In the genomic region with DNA sequence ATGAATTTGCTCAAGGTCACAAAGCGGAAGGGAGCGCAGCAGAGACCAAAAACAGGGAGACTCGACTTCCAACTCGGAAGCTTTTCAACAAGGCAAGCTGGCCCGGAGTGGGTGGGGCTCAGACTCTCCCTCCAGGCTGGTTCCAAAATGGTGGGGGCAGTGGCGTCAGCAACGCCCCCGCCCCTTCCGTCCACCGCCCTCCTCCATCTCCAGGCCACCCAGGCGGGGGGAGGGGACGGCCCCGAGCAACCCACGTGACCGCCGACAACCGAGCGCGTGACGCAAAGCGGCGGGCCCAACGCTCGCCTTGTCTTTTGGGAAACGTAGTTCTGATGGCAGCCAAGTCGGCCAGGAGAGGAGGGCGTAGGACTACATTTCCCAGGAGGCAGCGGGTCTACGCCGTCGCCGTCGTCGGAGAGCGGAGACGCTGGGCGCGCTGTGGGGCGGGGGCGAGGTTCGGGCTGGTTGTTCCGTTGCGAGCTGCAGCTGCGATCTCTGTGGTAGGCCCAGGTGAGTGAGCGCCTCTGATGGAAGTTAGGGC, we compare ENCODE assay signal across 1 cellular context.
TF ChIP-seq lines count a peak whose summit lies in the region.

THRAP3 (plus strand) TSS at position 448 of the 541 bp plus-strand sequence. CDS start 58,121 bp downstream, outside the sequence.

TF ChIP-seq in HepG2, 621 proteins besides CTCF, POLR2A, EP300 and RAD21 (continued from another document and continues in another):
- peak; percentile 22; the same call in 1 of the 2 replicates for TF ChIP-seq HES4 (CRISPR knock-in tag; IDR thresholded peaks at IDR 0.05; ENCODE audit: borderline replicate concordance)
- 0 out of 2 replicates have a peak, but pooled peaks have one; percentile 37 for TF ChIP-seq SNAPC4 (CRISPR knock-in tag; IDR thresholded peaks at IDR 0.05)
- TF ChIP-seq ZNF367 (CRISPR knock-in tag; IDR thresholded peaks at IDR 0.05; ENCODE audit: borderline replicate concordance): no peak
- TF ChIP-seq ZNF782 (CRISPR knock-in tag; IDR thresholded peaks at IDR 0.05; ENCODE audit: borderline replicate concordance): 0 out of 2 replicates have a peak, but pooled peaks have one; percentile 24
- TF ChIP-seq ZNF326 (CRISPR knock-in tag; IDR thresholded peaks at IDR 0.05; ENCODE audit: borderline replicate concordance): no peak
- TF ChIP-seq ZNF256 (CRISPR knock-in tag; conservative IDR thresholded peaks at IDR 0.05): no peak
- no peak for TF ChIP-seq ZNF619 (CRISPR knock-in tag; IDR thresholded peaks at IDR 0.05)
- TF ChIP-seq CCDC6 (CRISPR knock-in tag; IDR thresholded peaks at IDR 0.05): peak; percentile 85; the same call in 1 of the 2 replicates
- TF ChIP-seq ZNF362 (CRISPR knock-in tag; IDR thresholded peaks at IDR 0.05; ENCODE audit: borderline replicate concordance): peak; percentile 25; the same call in 1 of the 2 replicates
- peak; percentile 94 for TF ChIP-seq ZNF746 (CRISPR knock-in tag; IDR thresholded peaks at IDR 0.05)
- TF ChIP-seq REPIN1 (CRISPR knock-in tag; IDR thresholded peaks at IDR 0.05; ENCODE audit: borderline replicate concordance, low read depth): peak; percentile 96
- TF ChIP-seq KDM6A (CRISPR knock-in tag; IDR thresholded peaks at IDR 0.05; ENCODE audit: low read depth): 0 out of 2 replicates have a peak, but pooled peaks have one; percentile 14
- TF ChIP-seq ZBTB7B (CRISPR knock-in tag; IDR thresholded peaks at IDR 0.05): 0 out of 2 replicates have a peak, but pooled peaks have one; percentile 32
- peak; percentile 98 for TF ChIP-seq TARDBP (CRISPR knock-in tag; IDR thresholded peaks at IDR 0.05)
- peak; percentile 77 for TF ChIP-seq BORCS8-MEF2B (CRISPR knock-in tag; IDR thresholded peaks at IDR 0.05)
- no peak for TF ChIP-seq MAFF (IDR thresholded peaks at IDR 0.05; ENCODE audit: low read depth, low read length)
- TF ChIP-seq ATF7-NPFF (CRISPR knock-in tag; IDR thresholded peaks at IDR 0.05; ENCODE audit: low read depth): peak; percentile 21; the same call in 1 of the 2 replicates
- no peak for TF ChIP-seq NKX3-1 (CRISPR knock-in tag; IDR thresholded peaks at IDR 0.05)
- TF ChIP-seq ZFP37 (CRISPR knock-in tag; IDR thresholded peaks at IDR 0.05; ENCODE audit: borderline replicate concordance): no peak
- TF ChIP-seq ARNT (IDR thresholded peaks at IDR 0.05): no peak
- TF ChIP-seq ZNF329 (CRISPR knock-in tag; IDR thresholded peaks at IDR 0.05; ENCODE audit: low read depth): 0 out of 2 replicates have a peak, but pooled peaks have one; percentile 1
- no peak for TF ChIP-seq ZNF432 (CRISPR knock-in tag; IDR thresholded peaks at IDR 0.05; ENCODE audit: borderline replicate concordance)
- TF ChIP-seq ZNF883 (CRISPR knock-in tag; IDR thresholded peaks at IDR 0.05; ENCODE audit: not compliant biosample characterization): peak; percentile 34
- peak; percentile 80 for TF ChIP-seq ETV5 (CRISPR knock-in tag; IDR thresholded peaks at IDR 0.05; ENCODE audit: borderline replicate concordance)
- 0 out of 2 replicates have a peak, but pooled peaks have one; percentile 22 for TF ChIP-seq SOX13 (IDR thresholded peaks at IDR 0.05)
- TF ChIP-seq SOX13 (CRISPR knock-in tag; conservative IDR thresholded peaks at IDR 0.05 in 1 of 2, IDR thresholded peaks at IDR 0.05 in 1 of 2): peak in 1 of 2 experiments; percentile 64; a peak in 1 of 4 replicates
- 0 out of 2 replicates have a peak, but pooled peaks have one; percentile 3 for TF ChIP-seq ZNF607 (CRISPR knock-in tag; IDR thresholded peaks at IDR 0.05; ENCODE audit: borderline replicate concordance)
- TF ChIP-seq, protein P1, sequence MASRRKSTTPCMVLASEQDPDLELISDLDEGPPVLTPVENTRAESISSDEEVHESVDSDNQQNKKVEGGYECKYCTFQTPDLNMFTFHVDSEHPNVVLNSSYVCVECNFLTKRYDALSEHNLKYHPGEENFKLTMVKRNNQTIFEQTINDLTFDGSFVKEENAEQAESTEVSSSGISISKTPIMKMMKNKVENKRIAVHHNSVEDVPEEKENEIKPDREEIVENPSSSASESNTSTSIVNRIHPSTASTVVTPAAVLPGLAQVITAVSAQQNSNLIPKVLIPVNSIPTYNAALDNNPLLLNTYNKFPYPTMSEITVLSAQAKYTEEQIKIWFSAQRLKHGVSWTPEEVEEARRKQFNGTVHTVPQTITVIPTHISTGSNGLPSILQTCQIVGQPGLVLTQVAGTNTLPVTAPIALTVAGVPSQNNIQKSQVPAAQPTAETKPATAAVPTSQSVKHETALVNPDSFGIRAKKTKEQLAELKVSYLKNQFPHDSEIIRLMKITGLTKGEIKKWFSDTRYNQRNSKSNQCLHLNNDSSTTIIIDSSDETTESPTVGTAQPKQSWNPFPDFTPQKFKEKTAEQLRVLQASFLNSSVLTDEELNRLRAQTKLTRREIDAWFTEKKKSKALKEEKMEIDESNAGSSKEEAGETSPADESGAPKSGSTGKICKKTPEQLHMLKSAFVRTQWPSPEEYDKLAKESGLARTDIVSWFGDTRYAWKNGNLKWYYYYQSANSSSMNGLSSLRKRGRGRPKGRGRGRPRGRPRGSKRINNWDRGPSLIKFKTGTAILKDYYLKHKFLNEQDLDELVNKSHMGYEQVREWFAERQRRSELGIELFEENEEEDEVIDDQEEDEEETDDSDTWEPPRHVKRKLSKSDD (CRISPR knock-in tag; IDR thresholded peaks at IDR 0.05; ENCODE audit: low read depth): peak; percentile 92
- TF ChIP-seq ZBTB34 (CRISPR knock-in tag; IDR thresholded peaks at IDR 0.05): 0 out of 2 replicates have a peak, but pooled peaks have one; percentile 76
- peak; percentile 82 for TF ChIP-seq ELF1 (CRISPR knock-in tag; IDR thresholded peaks at IDR 0.05)
- no peak; the same call in none of the 2 replicates for TF ChIP-seq HDAC1 (CRISPR knock-in tag; IDR thresholded peaks at IDR 0.05)
- TF ChIP-seq ZNF354B (CRISPR knock-in tag; IDR thresholded peaks at IDR 0.05): 0 out of 2 replicates have a peak, but pooled peaks have one; percentile 51
- no peak; the same call in 1 of the 2 replicates for TF ChIP-seq ZNF770 (CRISPR knock-in tag; IDR thresholded peaks at IDR 0.05)
- TF ChIP-seq, protein P2, sequence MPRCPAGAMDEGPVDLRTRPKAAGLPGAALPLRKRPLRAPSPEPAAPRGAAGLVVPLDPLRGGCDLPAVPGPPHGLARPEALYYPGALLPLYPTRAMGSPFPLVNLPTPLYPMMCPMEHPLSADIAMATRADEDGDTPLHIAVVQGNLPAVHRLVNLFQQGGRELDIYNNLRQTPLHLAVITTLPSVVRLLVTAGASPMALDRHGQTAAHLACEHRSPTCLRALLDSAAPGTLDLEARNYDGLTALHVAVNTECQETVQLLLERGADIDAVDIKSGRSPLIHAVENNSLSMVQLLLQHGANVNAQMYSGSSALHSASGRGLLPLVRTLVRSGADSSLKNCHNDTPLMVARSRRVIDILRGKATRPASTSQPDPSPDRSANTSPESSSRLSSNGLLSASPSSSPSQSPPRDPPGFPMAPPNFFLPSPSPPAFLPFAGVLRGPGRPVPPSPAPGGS (CRISPR knock-in tag; IDR thresholded peaks at IDR 0.05): peak; percentile 79
- 0 out of 2 replicates have a peak, but pooled peaks have one; percentile 11 for TF ChIP-seq GFI1 (CRISPR knock-in tag; IDR thresholded peaks at IDR 0.05; ENCODE audit: borderline replicate concordance)
- TF ChIP-seq MYC (CRISPR knock-in tag; IDR thresholded peaks at IDR 0.05; ENCODE audit: borderline replicate concordance): peak; percentile 68; the same call in 1 of the 2 replicates
- no peak for TF ChIP-seq EHMT2 (IDR thresholded peaks at IDR 0.05; ENCODE audit: borderline replicate concordance, low read depth, low read length)
- no peak; the same call in 1 of the 2 replicates for TF ChIP-seq NR2F6 (IDR thresholded peaks at IDR 0.05)
- TF ChIP-seq NR2F6 (CRISPR knock-in tag; IDR thresholded peaks at IDR 0.05): peak; percentile 42; the same call in 1 of the 2 replicates
- TF ChIP-seq, protein P3, sequence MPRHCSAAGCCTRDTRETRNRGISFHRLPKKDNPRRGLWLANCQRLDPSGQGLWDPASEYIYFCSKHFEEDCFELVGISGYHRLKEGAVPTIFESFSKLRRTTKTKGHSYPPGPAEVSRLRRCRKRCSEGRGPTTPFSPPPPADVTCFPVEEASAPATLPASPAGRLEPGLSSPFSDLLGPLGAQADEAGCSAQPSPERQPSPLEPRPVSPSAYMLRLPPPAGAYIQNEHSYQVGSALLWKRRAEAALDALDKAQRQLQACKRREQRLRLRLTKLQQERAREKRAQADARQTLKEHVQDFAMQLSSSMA (CRISPR knock-in tag; IDR thresholded peaks at IDR 0.05): 0 out of 2 replicates have a peak, but pooled peaks have one; percentile 47
- TF ChIP-seq ZNF235 (CRISPR knock-in tag; IDR thresholded peaks at IDR 0.05; ENCODE audit: borderline replicate concordance): 0 out of 2 replicates have a peak, but pooled peaks have one; percentile 18
- TF ChIP-seq GMEB2 (CRISPR knock-in tag; IDR thresholded peaks at IDR 0.05; ENCODE audit: low read depth): peak; percentile 100
- peak; percentile 67 for TF ChIP-seq PITX1 (CRISPR knock-in tag; IDR thresholded peaks at IDR 0.05)
- TF ChIP-seq FOXC1 (CRISPR knock-in tag; IDR thresholded peaks at IDR 0.05; ENCODE audit: borderline replicate concordance): peak; percentile 75; the same call in 1 of the 2 replicates
- peak; percentile 46 for TF ChIP-seq MED1 (CRISPR knock-in tag; IDR thresholded peaks at IDR 0.05)
- no peak for TF ChIP-seq ZBTB42 (CRISPR knock-in tag; IDR thresholded peaks at IDR 0.05)
- TF ChIP-seq HDAC2 (CRISPR knock-in tag; IDR thresholded peaks at IDR 0.05): peak; percentile 55; the same call in 1 of the 2 replicates
